10 cellular contexts compared by ENCODE assay signal in the genomic region with DNA sequence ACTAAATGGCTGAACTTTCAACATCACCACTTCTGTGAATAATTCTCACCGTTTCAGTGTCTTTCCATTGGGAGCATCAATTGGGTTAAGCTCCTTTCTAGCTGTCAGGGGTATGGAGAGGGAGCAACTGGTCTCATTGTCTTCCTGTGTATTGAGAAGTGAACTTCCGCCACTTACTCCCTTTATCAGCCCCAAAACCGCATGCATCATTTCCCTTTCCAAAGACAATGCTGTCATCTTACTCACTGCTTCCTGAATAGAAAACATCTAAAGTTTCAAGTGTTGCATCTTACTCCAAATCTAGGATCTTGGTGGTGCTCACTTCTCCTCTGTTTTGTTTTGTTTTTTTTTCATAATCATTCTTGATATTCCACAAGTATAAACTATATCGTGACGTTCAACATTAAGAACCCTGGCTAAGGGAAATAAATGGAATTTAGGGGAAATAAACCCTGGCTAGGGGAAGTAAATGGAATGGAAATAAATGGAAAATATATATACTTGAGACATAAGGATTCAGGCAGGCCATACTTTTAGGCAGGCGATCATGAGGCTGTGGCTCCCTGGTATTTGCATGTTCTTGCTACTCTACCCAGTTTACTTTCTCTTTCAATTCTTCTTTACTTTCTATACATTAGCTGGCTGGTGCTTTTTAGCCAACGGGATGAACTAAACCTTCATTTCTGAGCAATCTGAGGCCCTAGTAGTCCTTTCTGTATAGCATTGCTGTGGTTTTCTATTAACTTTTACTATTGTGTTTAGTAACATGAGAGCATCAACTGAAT.
DNase-seq lines count a peak whose midpoint lies in the region; ATAC-seq and TF ChIP-seq lines count a peak whose summit lies in the region.
"Had no signal": no experiment of that assay in that cellular context is flagged by ENCODE, and none has a peak within 500 bp of the region (broad histone marks: within the 10 kb centered on the region; RNA-seq: fewer than 3 reads in every experiment).

No MANE protein-coding gene starts in this region.

- DNase-seq in mesenchymal stem cell: peak; percentile 43
- no peak for DNase-seq in NCI-H2029 (lab: John Stamatoyannopoulos, UW)
- no peak for DNase-seq in cerebellar cortex (ENCODE audit: low spot score)
- no peak for DNase-seq in globus pallidus (ENCODE audit: low spot score)
- DNase-seq: activated T-cell treated with anti-CD3 and anti-CD28 coated beads for 4 hours, nucleus accumbens had no signal

- no peaks in the 10 kb centered on the region for H3K79me2 ChIP-seq in OCI-LY3 (ENCODE audit: low read length)

- WGBS in mesenchymal stem cell: 70% methylated on average over 6 of the region's 7 CpGs

- no peak overlapping the region for H3K4ac ChIP-seq in mesenchymal stem cell (ENCODE audit: low read depth in 1 of 2, low read length in 2 of 2)

- ATAC-seq in GM18868 (IDR thresholded peaks at IDR 0.05; ENCODE audit: unreplicated experiment) (peak; percentile 89), HG02798 (IDR thresholded peaks at IDR 0.05; ENCODE audit: poor library complexity, unreplicated experiment) (peak; percentile 85)

- H2AFZ ChIP-seq in OCI-LY3 (ENCODE audit: low read depth, low read length) (no peak overlapping the region), mesenchymal stem cell (ENCODE audit: low read depth, low read length) (no peak overlapping the region)

- no peak overlapping the region for H4K91ac ChIP-seq in mesenchymal stem cell (ENCODE audit: low read length)

- no peak overlapping the region for H3K4me3 ChIP-seq in OCI-LY3 (ENCODE audit: low read length)
- H3K4me3 ChIP-seq in mesenchymal stem cell (ENCODE audit: insufficient read depth in 1 of 2, low read depth in 1 of 2, low read length in 2 of 2): no peak overlapping the region
- H3K4me3 ChIP-seq: SJSA1 had no signal

- H3K9ac ChIP-seq in OCI-LY3 (ENCODE audit: low read length) (no peak overlapping the region), mesenchymal stem cell (ENCODE audit: low read length) (no peak overlapping the region)

- no peak overlapping the region for H3K14ac ChIP-seq in mesenchymal stem cell (ENCODE audit: low read length in 2 of 2)

- no peaks in the 10 kb centered on the region for H3K9me3 ChIP-seq in OCI-LY3 (ENCODE audit: insufficient read depth, low read length)
- no peaks in the 10 kb centered on the region for H3K9me3 ChIP-seq in mesenchymal stem cell (ENCODE audit: control insufficient read depth, low read length)
- H3K9me3 ChIP-seq: SJSA1 had no signal

- no peak overlapping the region for H4K8ac ChIP-seq in mesenchymal stem cell (ENCODE audit: low read length)

- no peaks in the 10 kb centered on the region for H3K79me1 ChIP-seq in mesenchymal stem cell (replicated peaks; ENCODE audit: low read length, poor library complexity, severe bottlenecking)

- no peak overlapping the region for H2AK5ac ChIP-seq in mesenchymal stem cell (ENCODE audit: low read length, severe bottlenecking)

- H2BK15ac ChIP-seq in mesenchymal stem cell (ENCODE audit: low read depth, poor library complexity, severe bottlenecking): no peak overlapping the region

- no peak overlapping the region for H3K18ac ChIP-seq in mesenchymal stem cell (ENCODE audit: low read depth in 1 of 2, low read length in 2 of 2)

- H2BK12ac ChIP-seq in mesenchymal stem cell (ENCODE audit: low read length in 2 of 2): no peak overlapping the region

- no peak for TF ChIP-seq CTCF in OCI-LY3 (IDR thresholded peaks at IDR 0.05; ENCODE audit: low read depth, low read length)

- no peaks in the 10 kb centered on the region for H3K36me3 ChIP-seq in OCI-LY3 (replicated peaks; ENCODE audit: low read depth, low read length)
- no peaks in the 10 kb centered on the region for H3K36me3 ChIP-seq in mesenchymal stem cell (ENCODE audit: control insufficient read depth in 1 of 2, insufficient read depth in 2 of 2, low read depth in 1 of 2, low read length in 2 of 2)
- H3K36me3 ChIP-seq: SJSA1 had no signal

- no peak overlapping the region for H2BK120ac ChIP-seq in mesenchymal stem cell (ENCODE audit: low read depth, low read length)

- no peaks in the 10 kb centered on the region for H4K20me1 ChIP-seq in OCI-LY3 (ENCODE audit: insufficient read depth, low read length)

- no peak overlapping the region for H2BK5ac ChIP-seq in mesenchymal stem cell (ENCODE audit: low read depth, low read length, poor library complexity, severe bottlenecking)

- peak overlapping the region; percentile 20; the same call in 1 of the 2 replicates for H3K4me2 ChIP-seq in OCI-LY3 (ENCODE audit: low read length)
- no peak overlapping the region for H3K4me2 ChIP-seq in mesenchymal stem cell (ENCODE audit: low read length, poor library complexity, severe bottlenecking)

- no peak overlapping the region for H3K27ac ChIP-seq in OCI-LY3 (ENCODE audit: low read length)
- no peak overlapping the region for H3K27ac ChIP-seq in mesenchymal stem cell (ENCODE audit: low read length, poor library complexity, severe bottlenecking)
- H3K27ac ChIP-seq: SJSA1 had no signal

- no peak overlapping the region for H3K23ac ChIP-seq in mesenchymal stem cell (ENCODE audit: low read length in 2 of 2)

- H3K4me1 ChIP-seq in OCI-LY3 (ENCODE audit: low read length) (peaks cover 4% of the 10 kb centered on the region; the same call in 1 of the 2 replicates), mesenchymal stem cell (ENCODE audit: control insufficient read depth, insufficient read depth, low read depth, low read length) (no peaks in the 10 kb centered on the region)
- H3K4me1 ChIP-seq: SJSA1 had no signal

- no peaks in the 10 kb centered on the region for H3K27me3 ChIP-seq in OCI-LY3 (ENCODE audit: low read depth, low read length)
- no peaks in the 10 kb centered on the region for H3K27me3 ChIP-seq in mesenchymal stem cell (ENCODE audit: control insufficient read depth in 1 of 2, insufficient read depth in 1 of 2, low read length in 2 of 2)
- H3K27me3 ChIP-seq: SJSA1 had no signal
